In genomic region chr5:65508978-65509377, GRCh38 we compare ENCODE assay signal across 17 cellular contexts. TPM values are rescaled to one million over a fixed set of nuclear protein-coding genes. Genes with fewer than 3 reads are reported as not detected.
DNase-seq lines count a peak whose midpoint lies in the region; ATAC-seq and TF ChIP-seq lines count a peak whose summit lies in the region.
"Had no signal": no experiment of that assay in that cellular context is flagged by ENCODE, and none has a peak within 500 bp of the region (broad histone marks: within the 10 kb centered on the region; RNA-seq: fewer than 3 reads in every experiment).

No MANE protein-coding gene starts in this region.

- H3K4me1 ChIP-seq in PC-3 (ENCODE audit: insufficient read depth, low read length) (peaks cover 19% of the 10 kb centered on the region), tibial nerve (no peaks in the 10 kb centered on the region)
- H3K4me1 ChIP-seq: BLaER1, Caco-2 had no signal

- no peak for TF ChIP-seq EP300 in tibial nerve (IDR thresholded peaks at IDR 0.05)

- H3K9me3 ChIP-seq in PC-3 (ENCODE audit: low read length), result no peaks in the 10 kb centered on the region
- H3K9me3 ChIP-seq in tibial nerve, result no peaks in the 10 kb centered on the region
- H3K9me3 ChIP-seq: BLaER1, Caco-2 had no signal

- H4K20me1 ChIP-seq in PC-3 (ENCODE audit: low read length), result no peaks in the 10 kb centered on the region
- H4K20me1 ChIP-seq: BLaER1 had no signal

- TF ChIP-seq CTCF in PC-3 (conservative IDR thresholded peaks at IDR 0.05; ENCODE audit: low read depth, low read length), result no peak
- no peak for TF ChIP-seq CTCF in tibial nerve (IDR thresholded peaks at IDR 0.05)
- no peak for TF ChIP-seq CTCF in Calu3 (IDR thresholded peaks at IDR 0.05; ENCODE audit: unreplicated experiment)

- peak overlapping the region; percentile 36; the same call in 1 of the 2 replicates for H3K27ac ChIP-seq in PC-3 (ENCODE audit: low read length)
- H3K27ac ChIP-seq in epithelial cell of prostate, result no peak overlapping the region
- no peak overlapping the region for H3K27ac ChIP-seq in tibial nerve
- H3K27ac ChIP-seq: 22Rv1, BLaER1, KMS-11 had no signal

- H3K27me3 ChIP-seq in PC-3 (ENCODE audit: low read length), result no peaks in the 10 kb centered on the region
- no peaks in the 10 kb centered on the region for H3K27me3 ChIP-seq in tibial nerve
- H3K27me3 ChIP-seq: BLaER1 had no signal

- WGBS in tibial nerve, 2 donors, result 95 to 100% methylated on average over 2 of the region's 2 CpGs

- no peaks in the 10 kb centered on the region for H3K9me2 ChIP-seq in PC-3 (replicated peaks; ENCODE audit: low read length)

- no peaks in the 10 kb centered on the region for H3F3A ChIP-seq in PC-3 (ENCODE audit: low read length, unreplicated experiment)

- H3K79me2 ChIP-seq in PC-3 (ENCODE audit: low read length), result no peaks in the 10 kb centered on the region

- intact Hi-C loops in PC-3 (cut with micrococcal nuclease), result no loop called here
- intact Hi-C loops in activated T-helper 1 cell treated with anti-CD3 and anti-CD28 coated beads, Interleukin-12 subunit alpha, Interleukin-12 subunit beta, Interleukin-2, Interleukin-4 antibody, amounts not matched to agents 30 ng/mL and 10 ng/mL and 1 ng/mL, durations not matched to agents 14 hours and 24 hours and 36 hours (cut with micrococcal nuclease), result no loop called here
- intact Hi-C loops in Calu3 (cut with micrococcal nuclease; ENCODE audit: unreplicated experiment), result no loop called here

- BruUV-seq in PC-3 (replicated peaks; lab: Mats Ljungman, UMichigan) (no TSS peak), Calu3 (replicated peaks; lab: Mats Ljungman, UMichigan) (no TSS peak)

- peak overlapping the region; percentile 73 for H3K27ac Mint-ChIP-seq in activated T-cell treated with anti-CD3 and anti-CD28 coated beads, Interleukin-2, amount 50 U/mL, for 72 hours
- no peak overlapping the region for H3K27ac Mint-ChIP-seq in activated T-helper 1 cell treated with anti-CD3 and anti-CD28 coated beads, Interleukin-12 subunit alpha, Interleukin-12 subunit beta, Interleukin-2, Interleukin-4 antibody, amounts not matched to agents 30 ng/mL and 10 ng/mL and 1 ng/mL, durations not matched to agents 14 hours and 24 hours and 36 hours
- H3K27ac Mint-ChIP-seq in Calu3 (ENCODE audit: unreplicated experiment), result no peak overlapping the region
- H3K27ac Mint-ChIP-seq: CD8-positive, alpha-beta memory T cell had no signal

- H3K9me3 Mint-ChIP-seq in activated T-cell treated with anti-CD3 and anti-CD28 coated beads, Interleukin-2, amount 50 U/mL, for 72 hours, result no peaks in the 10 kb centered on the region
- no peaks in the 10 kb centered on the region for H3K9me3 Mint-ChIP-seq in activated T-helper 1 cell treated with anti-CD3 and anti-CD28 coated beads, Interleukin-12 subunit alpha, Interleukin-12 subunit beta, Interleukin-2, Interleukin-4 antibody, amounts not matched to agents 30 ng/mL and 10 ng/mL and 1 ng/mL, durations not matched to agents 14 hours and 24 hours and 36 hours
- H3K9me3 Mint-ChIP-seq in Calu3 (ENCODE audit: low read depth, unreplicated experiment), result no peaks in the 10 kb centered on the region
- H3K9me3 Mint-ChIP-seq: CD8-positive, alpha-beta memory T cell had no signal

- no peak for TF ChIP-seq POLR2A in tibial nerve (IDR thresholded peaks at IDR 0.05)

- no peaks in the 10 kb centered on the region for H3K27me3 Mint-ChIP-seq in activated T-cell treated with anti-CD3 and anti-CD28 coated beads, Interleukin-2, amount 50 U/mL, for 72 hours (ENCODE audit: low read depth)
- H3K27me3 Mint-ChIP-seq in activated T-helper 1 cell treated with anti-CD3 and anti-CD28 coated beads, Interleukin-12 subunit alpha, Interleukin-12 subunit beta, Interleukin-2, Interleukin-4 antibody, amounts not matched to agents 30 ng/mL and 10 ng/mL and 1 ng/mL, durations not matched to agents 14 hours and 24 hours and 36 hours (ENCODE audit: insufficient read depth), result no peaks in the 10 kb centered on the region
- H3K27me3 Mint-ChIP-seq in Calu3 (ENCODE audit: unreplicated experiment), result no peaks in the 10 kb centered on the region
- H3K27me3 Mint-ChIP-seq: CD8-positive, alpha-beta memory T cell had no signal

- CTCF ChIA-PET in PC-3 (lab: Charles Lee), result no interaction called here
- CTCF ChIA-PET in Calu3 (lab: Charles Lee), result no interaction called here

- POLR2A ChIA-PET in PC-3 (lab: Charles Lee; ENCODE audit: unreplicated experiment), result no interaction called here

- DNase-seq in activated T-cell treated with anti-CD3 and anti-CD28 coated beads, Interleukin-2, amount 50 U/mL, for 72 hours, result no peak
- DNase-seq in activated T-cell treated with anti-CD3 and anti-CD28 coated beads for 4 hours (no peak), PC-3 (peak; percentile 46), epithelial cell of prostate (ENCODE audit: low read depth, low spot score) (peak; percentile 1), tibial nerve (ENCODE audit: low spot score in 2 of 2) (no peak), HPDE6-E6E7 (ENCODE audit: extremely low spot score) (no peak), Calu3 (no peak)
- DNase-seq in activated T-helper 1 cell treated with anti-CD3 and anti-CD28 coated beads, Interleukin-12 subunit alpha, Interleukin-12 subunit beta, Interleukin-2, Interleukin-4 antibody, amounts not matched to agents 30 ng/mL and 10 ng/mL and 1 ng/mL, durations not matched to agents 14 hours and 24 hours and 36 hours (ENCODE audit: low spot score), result no peak
- DNase-seq: AML-193; Caco-2; CD8-positive, alpha-beta memory T cell; DMS53 had no signal

- H3K4me1 Mint-ChIP-seq in activated T-cell treated with anti-CD3 and anti-CD28 coated beads, Interleukin-2, amount 50 U/mL, for 72 hours (ENCODE audit: low read depth), result peaks cover 5% of the 10 kb centered on the region
- H3K4me1 Mint-ChIP-seq in activated T-helper 1 cell treated with anti-CD3 and anti-CD28 coated beads, Interleukin-12 subunit alpha, Interleukin-12 subunit beta, Interleukin-2, Interleukin-4 antibody, amounts not matched to agents 30 ng/mL and 10 ng/mL and 1 ng/mL, durations not matched to agents 14 hours and 24 hours and 36 hours (ENCODE audit: low read depth), result no peaks in the 10 kb centered on the region
- no peaks in the 10 kb centered on the region for H3K4me1 Mint-ChIP-seq in Calu3 (ENCODE audit: low read depth, unreplicated experiment)

- ATAC-seq in activated T-cell treated with anti-CD3 and anti-CD28 coated beads, Interleukin-2, amount 50 U/mL, for 72 hours (replicated peaks in 1 of 2), result no peak
- ATAC-seq in PC-3, result peak; percentile 82
- ATAC-seq: GM12878, HCT116 had no signal

- H3K4me3 ChIP-seq in PC-3 (ENCODE audit: low read length) (no peak overlapping the region), tibial nerve (no peak overlapping the region)
- H3K4me3 ChIP-seq: BLaER1, GM12878 had no signal

- no peaks in the 10 kb centered on the region for H3K36me3 Mint-ChIP-seq in activated T-cell treated with anti-CD3 and anti-CD28 coated beads, Interleukin-2, amount 50 U/mL, for 72 hours (ENCODE audit: insufficient read depth in 2 of 2)
- H3K36me3 Mint-ChIP-seq in activated T-helper 1 cell treated with anti-CD3 and anti-CD28 coated beads, Interleukin-12 subunit alpha, Interleukin-12 subunit beta, Interleukin-2, Interleukin-4 antibody, amounts not matched to agents 30 ng/mL and 10 ng/mL and 1 ng/mL, durations not matched to agents 14 hours and 24 hours and 36 hours (ENCODE audit: low read depth), result peaks cover 2% of the 10 kb centered on the region
- no peaks in the 10 kb centered on the region for H3K36me3 Mint-ChIP-seq in Calu3 (ENCODE audit: insufficient read depth, unreplicated experiment)

- no peaks in the 10 kb centered on the region for H3K36me3 ChIP-seq in PC-3 (ENCODE audit: low read depth, low read length)
- no peaks in the 10 kb centered on the region for H3K36me3 ChIP-seq in tibial nerve

- no peak overlapping the region for H3K4me2 ChIP-seq in PC-3 (ENCODE audit: low read length)
- H3K4me2 ChIP-seq: BLaER1, KMS-11 had no signal

- no peak overlapping the region for H3K4me3 Mint-ChIP-seq in activated T-cell treated with anti-CD3 and anti-CD28 coated beads, Interleukin-2, amount 50 U/mL, for 72 hours
- no peak overlapping the region for H3K4me3 Mint-ChIP-seq in activated T-helper 1 cell treated with anti-CD3 and anti-CD28 coated beads, Interleukin-12 subunit alpha, Interleukin-12 subunit beta, Interleukin-2, Interleukin-4 antibody, amounts not matched to agents 30 ng/mL and 10 ng/mL and 1 ng/mL, durations not matched to agents 14 hours and 24 hours and 36 hours
- no peak overlapping the region for H3K4me3 Mint-ChIP-seq in Calu3 (ENCODE audit: low read depth, unreplicated experiment)
- H3K4me3 Mint-ChIP-seq: CD8-positive, alpha-beta memory T cell had no signal

- H2AFZ ChIP-seq in PC-3 (ENCODE audit: low read length), result no peak overlapping the region

- no peak overlapping the region for H3K9ac ChIP-seq in PC-3 (ENCODE audit: low read length)
- H3K9ac ChIP-seq: BLaER1, KMS-11 had no signal

RNA-seq across cellular contexts. Expression of gene ADAMTS6, which starts 27.3 kb away (rescaled TPM):
- 1 to 10 TPM; 1.6 to 2.5 TPM for total RNA-seq in activated T-cell treated with anti-CD3 and anti-CD28 coated beads, Interleukin-2, amount 50 U/mL, for 72 hours
- total RNA-seq in PC-3 (2014; rRNA removed), result 1.5 and 1.7 TPM in 2 replicates
- total RNA-seq in tibial nerve, result 10 to 100 TPM in 1 of 4 donors, 1 to 10 TPM in 3; 2.9 to 16.5 (median 7.3) TPM
- 0.86 and 1.3 TPM in 2 replicates for total RNA-seq in activated T-helper 1 cell treated with anti-CD3 and anti-CD28 coated beads, Interleukin-12 subunit alpha, Interleukin-12 subunit beta, Interleukin-2, Interleukin-4 antibody, amounts not matched to agents 30 ng/mL and 10 ng/mL and 1 ng/mL, durations not matched to agents 14 hours and 24 hours and 36 hours
- total RNA-seq in Calu3 (2022), result 0.86 and 1.2 TPM in 2 replicates

RNA-seq across cellular contexts. Expression of gene CENPK, which starts 54.0 kb away (rescaled TPM):
- total RNA-seq in activated T-cell treated with anti-CD3 and anti-CD28 coated beads, Interleukin-2, amount 50 U/mL, for 72 hours, result 100 to 1,000 TPM in 1 of 2 donors, 10 to 100 TPM in 1; 70.5 to 104 TPM
- 8.0 and 8.6 TPM in 2 replicates for total RNA-seq in PC-3 (2014; rRNA removed)
- 1 to 10 TPM in 2 of 4 donors, not detected in 2; 1.5 to 2.8 TPM for total RNA-seq in tibial nerve
- 81.0 and 85.1 TPM in 2 replicates for total RNA-seq in activated T-helper 1 cell treated with anti-CD3 and anti-CD28 coated beads, Interleukin-12 subunit alpha, Interleukin-12 subunit beta, Interleukin-2, Interleukin-4 antibody, amounts not matched to agents 30 ng/mL and 10 ng/mL and 1 ng/mL, durations not matched to agents 14 hours and 24 hours and 36 hours
- 42.7 and 45.2 TPM in 2 replicates for total RNA-seq in Calu3 (2022)

RNA-seq across cellular contexts. Expression of gene PPWD1, which starts 54.1 kb away (rescaled TPM):
- total RNA-seq in activated T-cell treated with anti-CD3 and anti-CD28 coated beads, Interleukin-2, amount 50 U/mL, for 72 hours, result 10 to 100 TPM; 58.1 to 62.4 TPM
- total RNA-seq in PC-3 (2014; rRNA removed) (11.6 and 14.8 TPM in 2 replicates), tibial nerve (10 to 100 TPM; 46.8 to 74.3 (median 57.2) TPM), Calu3 (2022) (28.0 and 32.5 TPM in 2 replicates)
- total RNA-seq in activated T-helper 1 cell treated with anti-CD3 and anti-CD28 coated beads, Interleukin-12 subunit alpha, Interleukin-12 subunit beta, Interleukin-2, Interleukin-4 antibody, amounts not matched to agents 30 ng/mL and 10 ng/mL and 1 ng/mL, durations not matched to agents 14 hours and 24 hours and 36 hours, result 63.6 and 65.4 TPM in 2 replicates

Comparison
In these comparisons a context has a peak if more than half of its experiments do, and no peak if none do; other contexts are left out.
1. DNase-seq: peak in PC-3 (single experiment) and epithelial cell of prostate (single experiment); none in activated T-cell treated with anti-CD3 and anti-CD28 coated beads, Interleukin-2, amount 50 U/mL, for 72 hours (0 of 2), activated T-cell treated with anti-CD3 and anti-CD28 coated beads for 4 hours (single experiment), tibial nerve (0 of 2), activated T-helper 1 cell treated with anti-CD3 and anti-CD28 coated beads, Interleukin-12 subunit alpha, Interleukin-12 subunit beta, Interleukin-2, Interleukin-4 antibody, amounts not matched to agents 30 ng/mL and 10 ng/mL and 1 ng/mL, durations not matched to agents 14 hours and 24 hours and 36 hours (single experiment), HPDE6-E6E7 (single experiment) and Calu3 (single experiment).